Comparison of ENCODE assay signal across 8 cellular contexts in genomic region chr15:74725845-74726773, GRCh38. TPM values are rescaled to one million over a fixed set of nuclear protein-coding genes. Genes with fewer than 3 reads are reported as not detected.
A peak's percentile ranks its signal among the peaks of the same experiment; 100 is the strongest.
DNase-seq lines count a peak whose midpoint lies in the region; ATAC-seq and TF ChIP-seq lines count a peak whose summit lies in the region.

No MANE protein-coding gene starts in this region.

- H3K4me3 Mint-ChIP-seq in CD4-positive, alpha-beta memory T cell = peak overlapping the region; percentile 71 to 83 (median 79)
- H3K4me3 Mint-ChIP-seq in T-helper 17 cell = peak overlapping the region; percentile 90

- H3K27me3 ChIP-seq in CD4-positive, alpha-beta memory T cell (ENCODE audit: insufficient read depth, low read length) = no peaks in the 10 kb centered on the region
- H3K27me3 ChIP-seq in HAP-1 (ENCODE audit: low read depth) = 0 out of 2 replicates have a peak, but pooled peaks cover 2% of the 10 kb centered on the region

- H3K9me3 ChIP-seq in CD4-positive, alpha-beta memory T cell (ENCODE audit: control insufficient read depth in 1 of 2, low read length in 2 of 2) = no peaks in the 10 kb centered on the region
- H3K9me3 ChIP-seq in HAP-1 = no peaks in the 10 kb centered on the region
- H3K9me3 ChIP-seq in T-helper 17 cell (ENCODE audit: control insufficient read depth, low read length, poor library complexity, severe bottlenecking) = no peaks in the 10 kb centered on the region

- peak; percentile 35 to 65 (median 43) for DNase-seq in CD4-positive, alpha-beta memory T cell
- DNase-seq in HAP-1 (ENCODE audit: low spot score in 2 of 2) (peak; percentile 43 to 82), T-helper 17 cell (peak; percentile 22 to 34 (median 33)), astrocyte of the spinal cord (ENCODE audit: low read depth, low spot score) (no peak), islet precursor cell (peak; percentile 70), pons (ENCODE audit: low spot score) (no peak)
- DNase-seq in stimulated activated CD4-positive, alpha-beta T cell treated with anti-CD3 and anti-CD28 coated beads, Interleukin-1b, Interleukin-23, amount 100 ng/mL, for 4 hours (ENCODE audit: low read depth in 2 of 2) = peak; percentile 27 to 55

- intact Hi-C loops in CD4-positive, alpha-beta memory T cell (cut with micrococcal nuclease) = no loop called here

- TF ChIP-seq CTCF in astrocyte of the spinal cord (IDR thresholded peaks at IDR 0.05; ENCODE audit: low read depth, low read length) = no peak

- no peak overlapping the region for H3K27ac ChIP-seq in CD4-positive, alpha-beta memory T cell (ENCODE audit: low read depth, low read length)

- POLR2A ChIA-PET in CD4-positive, alpha-beta memory T cell (lab: Charles Lee; ENCODE audit: partially characterized antibody) = interaction anchor here (0.6 to 1.9 kb wide), 8 partner anchors 9 to 212 kb away, joined by 3 to 6 read pairs (median 3); partner anchors contain the start of genes CLK3 and COX5A

- ATAC-seq in T-helper 17 cell = peak; percentile 82
- no peak for ATAC-seq in GM18870 (IDR thresholded peaks at IDR 0.05; ENCODE audit: unreplicated experiment)

- no peak overlapping the region for H3K27ac Mint-ChIP-seq in CD4-positive, alpha-beta memory T cell
- H3K27ac Mint-ChIP-seq in T-helper 17 cell = no peak overlapping the region

- H3K4me3 ChIP-seq in CD4-positive, alpha-beta memory T cell (ENCODE audit: low read length in 2 of 2) = peak overlapping the region; percentile 17 to 65
- H3K4me3 ChIP-seq in HAP-1 = peak overlapping the region; percentile 41
- peak overlapping the region; percentile 34 for H3K4me3 ChIP-seq in astrocyte of the spinal cord (ENCODE audit: low read depth, low read length)

- peaks cover 2 to 11% of the 10 kb centered on the region in 2 donors for H3K27me3 Mint-ChIP-seq in CD4-positive, alpha-beta memory T cell
- H3K27me3 Mint-ChIP-seq in T-helper 17 cell = peaks cover 13% of the 10 kb centered on the region

- CTCF ChIA-PET in CD4-positive, alpha-beta memory T cell (lab: Charles Lee; ENCODE audit: partially characterized antibody) = interaction anchor here (1.0 to 1.2 kb wide), 2 partner anchors 43 to 68 kb away, joined by 3 read pairs; no protein-coding TSS in a partner anchor

- in situ Hi-C loops in HAP-1 (cut with MboI; ENCODE audit: low sequenced_read_pairs) (no loop called here), astrocyte of the spinal cord (cut with HindIII; ENCODE audit: low sequenced_read_pairs) (no loop called here)

- no peaks in the 10 kb centered on the region for H3K9me3 Mint-ChIP-seq in CD4-positive, alpha-beta memory T cell

- H3K4me1 Mint-ChIP-seq in CD4-positive, alpha-beta memory T cell = peaks cover 6 to 13% (median 7%) of the 10 kb centered on the region in 4 donors
- H3K4me1 Mint-ChIP-seq in T-helper 17 cell = peaks cover 13% of the 10 kb centered on the region

- peaks cover 8% of the 10 kb centered on the region for H3K4me1 ChIP-seq in CD4-positive, alpha-beta memory T cell (ENCODE audit: insufficient read depth, low read length)
- no peaks in the 10 kb centered on the region; the same call in 1 of the 2 replicates for H3K4me1 ChIP-seq in HAP-1

- H3K36me3 Mint-ChIP-seq in CD4-positive, alpha-beta memory T cell = peaks cover 0 to 1% of the 10 kb centered on the region in 2 donors
- peaks cover 2% of the 10 kb centered on the region for H3K36me3 Mint-ChIP-seq in T-helper 17 cell (ENCODE audit: low read depth)

- no peaks in the 10 kb centered on the region for H3K36me3 ChIP-seq in CD4-positive, alpha-beta memory T cell (ENCODE audit: insufficient read depth, low read length)
- no peaks in the 10 kb centered on the region for H3K36me3 ChIP-seq in HAP-1 (replicated peaks)

RNA-seq across cellular contexts. Expression of gene CYP1A1, which starts 0.8 kb away (rescaled TPM):
- total RNA-seq in CD4-positive, alpha-beta memory T cell = under 1 TPM; 0.11 to 0.26 TPM
- polyA plus RNA-seq in CD4-positive, alpha-beta memory T cell = not detected
- total RNA-seq in T-helper 17 cell = under 1 TPM in 1 of 2 donors, not detected in 1; 0.13 TPM

RNA-seq across cellular contexts. Expression of gene CYP1A2, which starts 22.5 kb away (rescaled TPM):
- total RNA-seq in CD4-positive, alpha-beta memory T cell = not detected
- polyA plus RNA-seq in CD4-positive, alpha-beta memory T cell = not detected
- total RNA-seq in T-helper 17 cell = not detected

RNA-seq across cellular contexts. Expression of gene EDC3, which starts 30.3 kb away (rescaled TPM):
- 10 to 100 TPM; 40.6 to 40.7 TPM for total RNA-seq in CD4-positive, alpha-beta memory T cell
- 10 to 100 TPM; 22.9 to 28.2 TPM for polyA plus RNA-seq in CD4-positive, alpha-beta memory T cell
- total RNA-seq in T-helper 17 cell = 10 to 100 TPM; 18.1 to 24.0 TPM

RNA-seq across cellular contexts. Expression of gene CSK, which starts 55.8 kb away (rescaled TPM):
- 100 to 1,000 TPM; 234 to 247 TPM for total RNA-seq in CD4-positive, alpha-beta memory T cell
- polyA plus RNA-seq in CD4-positive, alpha-beta memory T cell = 100 to 1,000 TPM in 1 of 2 donors, 10 to 100 TPM in 1; 72.5 to 125 TPM
- total RNA-seq in T-helper 17 cell = 100 to 1,000 TPM; 188 to 208 TPM

Comparison
In these comparisons a context has a peak if more than half of its experiments do, and no peak if none do; other contexts are left out.
1. DNase-seq: peak in CD4-positive, alpha-beta memory T cell (5 of 5), HAP-1 (2 of 2), T-helper 17 cell (3 of 3), islet precursor cell (single experiment) and stimulated activated CD4-positive, alpha-beta T cell treated with anti-CD3 and anti-CD28 coated beads, Interleukin-1b, Interleukin-23, amount 100 ng/mL, for 4 hours (2 of 2); none in astrocyte of the spinal cord (single experiment) and pons (single experiment).
2. Peak in every context shown above with its lines, with median percentiles within 50 percentile points of each other: H3K4me3 ChIP-seq.